In the genomic region with DNA sequence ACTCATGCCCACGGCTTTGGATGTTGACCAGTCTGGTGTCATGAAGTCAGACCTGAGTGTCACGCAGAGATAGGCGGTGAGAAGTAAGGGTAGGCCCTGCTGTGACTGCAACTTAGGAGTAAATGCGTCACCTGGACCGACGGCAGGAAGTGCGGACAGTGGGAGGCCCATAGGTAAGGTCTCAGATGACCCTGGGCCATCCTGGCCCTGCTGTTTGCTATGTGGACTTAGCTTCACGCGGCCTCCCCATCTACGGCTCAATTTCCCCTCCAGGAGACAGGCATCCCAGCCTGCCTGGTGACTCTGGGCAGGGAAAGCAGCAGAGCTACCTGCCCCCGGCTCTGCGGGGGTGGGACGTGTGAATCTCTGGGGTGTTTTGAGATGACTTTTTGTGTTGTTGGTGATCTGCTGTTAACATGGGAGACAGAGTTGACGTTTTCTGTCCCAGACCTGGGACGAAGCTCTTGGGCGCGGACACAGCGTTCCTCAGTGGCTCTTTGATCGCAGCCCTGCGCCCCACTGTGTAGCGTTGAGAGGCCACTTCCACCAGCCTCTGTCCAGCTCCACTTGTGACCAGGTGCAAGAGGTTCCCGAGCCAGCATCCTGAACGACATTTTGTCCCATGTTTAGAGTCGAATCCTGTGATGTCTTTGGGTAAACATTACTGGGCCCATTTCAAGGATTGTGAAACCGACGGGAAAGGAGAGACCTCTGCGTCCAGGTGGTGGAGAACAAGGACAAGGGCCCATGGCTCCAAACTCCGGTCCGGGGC, we compare ENCODE assay signal across 1 cellular context.
TF ChIP-seq lines count a peak whose summit lies in the region.

No MANE protein-coding gene starts in this region.

TF ChIP-seq in K562, 482 proteins besides CTCF, POLR2A, EP300 and RAD21:
- TF ChIP-seq EGR1 (conservative IDR thresholded peaks at IDR 0.05): 0 out of 2 replicates have a peak, but pooled peaks have one; percentile 26
- TF ChIP-seq, protein P1, sequence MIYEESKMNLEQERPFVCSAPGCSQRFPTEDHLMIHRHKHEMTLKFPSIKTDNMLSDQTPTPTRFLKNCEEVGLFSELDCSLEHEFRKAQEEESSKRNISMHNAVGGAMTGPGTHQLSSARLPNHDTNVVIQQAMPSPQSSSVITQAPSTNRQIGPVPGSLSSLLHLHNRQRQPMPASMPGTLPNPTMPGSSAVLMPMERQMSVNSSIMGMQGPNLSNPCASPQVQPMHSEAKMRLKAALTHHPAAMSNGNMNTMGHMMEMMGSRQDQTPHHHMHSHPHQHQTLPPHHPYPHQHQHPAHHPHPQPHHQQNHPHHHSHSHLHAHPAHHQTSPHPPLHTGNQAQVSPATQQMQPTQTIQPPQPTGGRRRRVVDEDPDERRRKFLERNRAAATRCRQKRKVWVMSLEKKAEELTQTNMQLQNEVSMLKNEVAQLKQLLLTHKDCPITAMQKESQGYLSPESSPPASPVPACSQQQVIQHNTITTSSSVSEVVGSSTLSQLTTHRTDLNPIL (CRISPR knock-in tag; IDR thresholded peaks at IDR 0.05): no peak
